Comparison of ENCODE assay signal across 18 cellular contexts in the genomic region with DNA sequence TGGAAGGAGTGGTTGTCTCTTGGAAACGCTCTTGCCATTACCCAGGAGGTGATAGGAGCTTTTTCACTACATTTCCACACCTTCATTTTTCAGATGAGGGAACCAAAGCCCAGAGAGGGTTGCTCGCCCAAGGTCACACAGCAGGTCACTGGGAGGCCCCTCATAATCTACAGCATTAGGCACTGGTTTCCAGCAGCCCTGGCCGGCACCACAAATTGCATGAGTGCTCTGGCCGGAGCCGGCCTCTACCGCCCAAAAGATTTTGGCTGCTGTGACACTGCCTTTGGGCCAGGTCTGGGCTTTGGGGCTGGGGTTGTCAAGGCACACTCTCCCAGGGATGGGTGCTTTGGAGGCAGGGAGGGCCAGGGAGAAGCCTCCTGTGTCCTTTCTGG. TPM values are rescaled to one million over a fixed set of nuclear protein-coding genes. Genes with fewer than 3 reads are reported as not detected.
DNase-seq lines count a peak whose midpoint lies in the region; ATAC-seq and TF ChIP-seq lines count a peak whose summit lies in the region.
"Had no signal": no experiment of that assay in that cellular context is flagged by ENCODE, and none has a peak within 500 bp of the region (broad histone marks: within the 10 kb centered on the region; RNA-seq: fewer than 3 reads in every experiment).

No MANE protein-coding gene starts in this region.

- H3K4me3 ChIP-seq in brain microvascular endothelial cell (ENCODE audit: low read depth, low read length) (no peak overlapping the region), upper lobe of left lung (no peak overlapping the region)
- H3K4me3 ChIP-seq in naive thymus-derived CD4-positive, alpha-beta T cell (ENCODE audit: low read length), result no peak overlapping the region
- H3K4me3 ChIP-seq: cardiac muscle cell, testis had no signal

- H3K27me3 ChIP-seq in brain microvascular endothelial cell (replicated peaks) (no peaks in the 10 kb centered on the region), upper lobe of left lung (no peaks in the 10 kb centered on the region)
- no peaks in the 10 kb centered on the region for H3K27me3 ChIP-seq in naive thymus-derived CD4-positive, alpha-beta T cell (ENCODE audit: control insufficient read depth in 2 of 2, insufficient read depth in 2 of 2, low read length in 2 of 2)
- H3K27me3 ChIP-seq: cardiac muscle cell, testis had no signal

- 79 to 86% methylated on average over 4 to 6 of the region's 6 CpGs for WGBS in upper lobe of left lung, 2 donors

- no peak for TF ChIP-seq POLR2A in upper lobe of left lung (IDR thresholded peaks at IDR 0.05)

- TF ChIP-seq CTCF in activated CD8-positive, alpha-beta T cell treated with anti-CD3 and anti-CD28 coated beads for 36 hours (IDR thresholded peaks at IDR 0.05), result no peak
- TF ChIP-seq CTCF in brain microvascular endothelial cell (IDR thresholded peaks at IDR 0.05; ENCODE audit: low read depth, low read length, missing control alignments), result no peak
- no peak for TF ChIP-seq CTCF in upper lobe of left lung (IDR thresholded peaks at IDR 0.05)

- CTCF ChIA-PET in activated CD8-positive, alpha-beta T cell treated with anti-CD3 and anti-CD28 coated beads, Interleukin-2, amount 10 ng/mL, durations not matched to agents 7 days and 5 days (lab: Charles Lee), result interaction anchor here (1.6 to 4.6 kb wide), 5 partner anchors 16 to 168 kb away, joined by 4 to 103 read pairs (median 9); partner anchors contain the start of gene DHRS3
- CTCF ChIA-PET in activated CD8-positive, alpha-beta T cell treated with anti-CD3 and anti-CD28 coated beads for 36 hours (lab: Charles Lee), result interaction anchor here (1.7 to 2.9 kb wide), 3 partner anchors 15 to 217 kb away, joined by 6 to 34 read pairs (median 6); partner anchors contain the start of gene DHRS3
- CTCF ChIA-PET in naive thymus-derived CD4-positive, alpha-beta T cell (lab: Charles Lee), result interaction anchor here (0.6 to 8.2 kb wide), 2 partner anchors 15 to 280 kb away, joined by 3 to 110 read pairs; partner anchors contain the start of gene DHRS3

- no peaks in the 10 kb centered on the region for H3K9me3 Mint-ChIP-seq in activated CD8-positive, alpha-beta T cell treated with anti-CD3 and anti-CD28 coated beads, Interleukin-2, amount 10 ng/mL, durations not matched to agents 7 days and 5 days (ENCODE audit: insufficient read depth)
- peaks cover 5% of the 10 kb centered on the region for H3K9me3 Mint-ChIP-seq in activated CD8-positive, alpha-beta T cell treated with anti-CD3 and anti-CD28 coated beads for 36 hours
- H3K9me3 Mint-ChIP-seq in naive thymus-derived CD4-positive, alpha-beta T cell, result peaks cover 0 to 8% (median 0%) of the 10 kb centered on the region in 11 donors

- intact Hi-C loops in activated CD8-positive, alpha-beta T cell treated with anti-CD3 and anti-CD28 coated beads for 36 hours (cut with micrococcal nuclease), result no loop called here
- intact Hi-C loops in naive thymus-derived CD4-positive, alpha-beta T cell (cut with micrococcal nuclease), result loop anchor here in 1 of 2 donors (5.0 kb wide), 1 partner anchor 195 kb away; no protein-coding TSS in a partner anchor

- TF ChIP-seq EP300 in upper lobe of left lung (IDR thresholded peaks at IDR 0.05), result no peak

- H3K4me1 Mint-ChIP-seq in activated CD8-positive, alpha-beta T cell treated with anti-CD3 and anti-CD28 coated beads, Interleukin-2, amount 10 ng/mL, durations not matched to agents 7 days and 5 days (ENCODE audit: low read depth), result peaks cover 84% of the 10 kb centered on the region
- H3K4me1 Mint-ChIP-seq in activated CD8-positive, alpha-beta T cell treated with anti-CD3 and anti-CD28 coated beads for 36 hours (ENCODE audit: low read depth), result peaks cover 73% of the 10 kb centered on the region
- H3K4me1 Mint-ChIP-seq in naive thymus-derived CD4-positive, alpha-beta T cell, result peaks cover 22 to 94% (median 82%) of the 10 kb centered on the region in 7 donors

- peaks cover 58% of the 10 kb centered on the region for H3K36me3 Mint-ChIP-seq in activated CD8-positive, alpha-beta T cell treated with anti-CD3 and anti-CD28 coated beads, Interleukin-2, amount 10 ng/mL, durations not matched to agents 7 days and 5 days (ENCODE audit: low read depth)
- peaks cover 67% of the 10 kb centered on the region for H3K36me3 Mint-ChIP-seq in activated CD8-positive, alpha-beta T cell treated with anti-CD3 and anti-CD28 coated beads for 36 hours (ENCODE audit: low read depth)
- H3K36me3 Mint-ChIP-seq in naive thymus-derived CD4-positive, alpha-beta T cell, result peaks cover 4 to 26% (median 20%) of the 10 kb centered on the region in 5 donors

- no peak for DNase-seq in activated CD8-positive, alpha-beta T cell treated with anti-CD3 and anti-CD28 coated beads, Interleukin-2, amount 10 ng/mL, durations not matched to agents 7 days and 5 days
- DNase-seq in activated CD8-positive, alpha-beta T cell treated with anti-CD3 and anti-CD28 coated beads for 36 hours, result no peak
- DNase-seq in brain microvascular endothelial cell, result no peak
- DNase-seq in naive thymus-derived CD4-positive, alpha-beta T cell, result no peak
- no peak for DNase-seq in upper lobe of left lung
- DNase-seq: activated CD8-positive, alpha-beta memory T cell treated with anti-CD3 and anti-CD28 coated beads, Interleukin-2, amount 10 ng/mL, durations not matched to agents 7 days and 5 days; activated naive CD4-positive, alpha-beta T cell; NCI-H1105 treated with DMSO at 0.1 percent for 48 hours; NCI-H2227 treated with DMSO at 0.1 percent for 48 hours; testis; WERI-Rb-1 had no signal

- H3K4me1 ChIP-seq in naive thymus-derived CD4-positive, alpha-beta T cell (ENCODE audit: control insufficient read depth in 2 of 2, insufficient read depth in 2 of 2, low read length in 2 of 2), result peaks cover 27 to 55% of the 10 kb centered on the region in 2 donors
- peaks cover 59 to 76% (median 69%) of the 10 kb centered on the region in 4 donors for H3K4me1 ChIP-seq in upper lobe of left lung
- H3K4me1 ChIP-seq: testis had no signal

- H3K4me3 Mint-ChIP-seq in activated CD8-positive, alpha-beta T cell treated with anti-CD3 and anti-CD28 coated beads, Interleukin-2, amount 10 ng/mL, durations not matched to agents 7 days and 5 days, result no peak overlapping the region
- no peak overlapping the region for H3K4me3 Mint-ChIP-seq in activated CD8-positive, alpha-beta T cell treated with anti-CD3 and anti-CD28 coated beads for 36 hours
- H3K4me3 Mint-ChIP-seq in naive thymus-derived CD4-positive, alpha-beta T cell, result peak overlapping the region in 1 of 10 donors; percentile 42
- H3K4me3 Mint-ChIP-seq: activated CD8-positive, alpha-beta memory T cell treated with anti-CD3 and anti-CD28 coated beads, Interleukin-2, amount 10 ng/mL, durations not matched to agents 7 days and 5 days had no signal

- no peaks in the 10 kb centered on the region for H3K9me3 ChIP-seq in naive thymus-derived CD4-positive, alpha-beta T cell (ENCODE audit: control insufficient read depth in 2 of 3, low read length in 3 of 3)
- no peaks in the 10 kb centered on the region for H3K9me3 ChIP-seq in upper lobe of left lung
- H3K9me3 ChIP-seq: testis had no signal

- peak overlapping the region; percentile 69 for H3K27ac Mint-ChIP-seq in activated CD8-positive, alpha-beta T cell treated with anti-CD3 and anti-CD28 coated beads, Interleukin-2, amount 10 ng/mL, durations not matched to agents 7 days and 5 days
- H3K27ac Mint-ChIP-seq in activated CD8-positive, alpha-beta T cell treated with anti-CD3 and anti-CD28 coated beads for 36 hours, result no peak overlapping the region
- peak overlapping the region in 5 of 9 donors; percentile 28 to 95 (median 88) for H3K27ac Mint-ChIP-seq in naive thymus-derived CD4-positive, alpha-beta T cell
- H3K27ac Mint-ChIP-seq: activated CD8-positive, alpha-beta memory T cell treated with anti-CD3 and anti-CD28 coated beads, Interleukin-2, amount 10 ng/mL, durations not matched to agents 7 days and 5 days had no signal

- H3K27me3 Mint-ChIP-seq in activated CD8-positive, alpha-beta T cell treated with anti-CD3 and anti-CD28 coated beads, Interleukin-2, amount 10 ng/mL, durations not matched to agents 7 days and 5 days (ENCODE audit: low read depth), result no peaks in the 10 kb centered on the region
- no peaks in the 10 kb centered on the region for H3K27me3 Mint-ChIP-seq in activated CD8-positive, alpha-beta T cell treated with anti-CD3 and anti-CD28 coated beads for 36 hours
- peaks cover 0 to 2% (median 0%) of the 10 kb centered on the region in 5 donors for H3K27me3 Mint-ChIP-seq in naive thymus-derived CD4-positive, alpha-beta T cell
- H3K27me3 Mint-ChIP-seq: activated CD8-positive, alpha-beta memory T cell treated with anti-CD3 and anti-CD28 coated beads, Interleukin-2, amount 10 ng/mL, durations not matched to agents 7 days and 5 days had no signal

- in situ Hi-C loops in brain microvascular endothelial cell (cut with HindIII; ENCODE audit: low pct_ligation_motif_present, low sequenced_read_pairs), result no loop called here

- peak overlapping the region; percentile 99 for H3K27ac ChIP-seq in brain microvascular endothelial cell
- no peak overlapping the region for H3K27ac ChIP-seq in naive thymus-derived CD4-positive, alpha-beta T cell (ENCODE audit: low read depth, low read length)
- H3K27ac ChIP-seq in upper lobe of left lung, result peak overlapping the region; percentile 2 to 69 (median 58)
- H3K27ac ChIP-seq: cardiac muscle cell, testis, WERI-Rb-1 had no signal

- ATAC-seq in activated CD8-positive, alpha-beta T cell treated with anti-CD3 and anti-CD28 coated beads, Interleukin-2, amount 10 ng/mL, durations not matched to agents 7 days and 5 days, result no peak
- ATAC-seq in activated CD8-positive, alpha-beta T cell treated with anti-CD3 and anti-CD28 coated beads for 36 hours, result no peak
- ATAC-seq in naive thymus-derived CD4-positive, alpha-beta T cell, result no peak
- ATAC-seq in upper lobe of left lung (ENCODE audit: low FRiP score in 2 of 2) (no peak), GM19395 (IDR thresholded peaks at IDR 0.05; ENCODE audit: unreplicated experiment) (no peak), HG02885 (IDR thresholded peaks at IDR 0.05; ENCODE audit: poor library complexity, unreplicated experiment) (no peak), HG03442 (IDR thresholded peaks at IDR 0.05; ENCODE audit: unreplicated experiment) (no peak)
- ATAC-seq: activated CD8-positive, alpha-beta memory T cell treated with anti-CD3 and anti-CD28 coated beads, Interleukin-2, amount 10 ng/mL, durations not matched to agents 7 days and 5 days had no signal

- POLR2A ChIA-PET in activated CD8-positive, alpha-beta T cell treated with anti-CD3 and anti-CD28 coated beads, Interleukin-2, amount 10 ng/mL, durations not matched to agents 7 days and 5 days (lab: Charles Lee), result interaction anchor here (1.0 to 2.6 kb wide), 2 partner anchors 15 to 127 kb away, joined by 4 to 36 read pairs; partner anchors contain the start of gene DHRS3
- POLR2A ChIA-PET in activated CD8-positive, alpha-beta T cell treated with anti-CD3 and anti-CD28 coated beads for 36 hours (lab: Charles Lee), result interaction anchor here (1.2 to 5.7 kb wide), 3 partner anchors 14 to 164 kb away, joined by 3 to 43 read pairs (median 4); partner anchors contain the start of gene DHRS3
- POLR2A ChIA-PET in naive thymus-derived CD4-positive, alpha-beta T cell (lab: Charles Lee), result interaction anchor here (1.0 to 12.3 kb wide), 3 partner anchors 9 to 19 kb away, joined by 3 to 204 read pairs (median 5); partner anchors contain the start of gene DHRS3

- peaks cover 76% of the 10 kb centered on the region for H3K36me3 ChIP-seq in brain microvascular endothelial cell (replicated peaks)
- H3K36me3 ChIP-seq in naive thymus-derived CD4-positive, alpha-beta T cell (ENCODE audit: control insufficient read depth in 2 of 3, insufficient read depth in 3 of 3, low read length in 3 of 3), result no peaks in the 10 kb centered on the region
- H3K36me3 ChIP-seq in upper lobe of left lung, result peaks cover 0 to 5% (median 0%) of the 10 kb centered on the region in 4 donors
- H3K36me3 ChIP-seq: cardiac muscle cell, WERI-Rb-1 had no signal

RNA-seq across cellular contexts. Expression of gene DHRS3, which starts 15.4 kb away (rescaled TPM):
- total RNA-seq in activated CD8-positive, alpha-beta T cell treated with anti-CD3 and anti-CD28 coated beads, Interleukin-2, amount 10 ng/mL, durations not matched to agents 7 days and 5 days, result 10 to 100 TPM; 86.8 to 89.5 TPM
- 100 to 1,000 TPM; 129 to 135 TPM for total RNA-seq in activated CD8-positive, alpha-beta T cell treated with anti-CD3 and anti-CD28 coated beads for 36 hours
- 100 to 1,000 TPM in 2 of 5 experiments, 10 to 100 TPM in 3; 60.2 to 115 (median 74.7) TPM for total RNA-seq in naive thymus-derived CD4-positive, alpha-beta T cell
- 10 to 100 TPM; 39.9 to 44.9 TPM for polyA plus RNA-seq in naive thymus-derived CD4-positive, alpha-beta T cell
- 100 to 1,000 TPM in 4 of 6 donors, 10 to 100 TPM in 2; 84.9 to 154 (median 119) TPM for total RNA-seq in upper lobe of left lung
- total RNA-seq: OCI-LY7 had no signal

RNA-seq across cellular contexts. Expression of gene AADACL4, which starts 41.3 kb away (rescaled TPM):
- not detected for total RNA-seq in activated CD8-positive, alpha-beta T cell treated with anti-CD3 and anti-CD28 coated beads, Interleukin-2, amount 10 ng/mL, durations not matched to agents 7 days and 5 days
- not detected for total RNA-seq in activated CD8-positive, alpha-beta T cell treated with anti-CD3 and anti-CD28 coated beads for 36 hours
- total RNA-seq in naive thymus-derived CD4-positive, alpha-beta T cell, result not detected
- not detected for polyA plus RNA-seq in naive thymus-derived CD4-positive, alpha-beta T cell
- not detected for total RNA-seq in upper lobe of left lung
- total RNA-seq: activated CD8-positive, alpha-beta memory T cell treated with anti-CD3 and anti-CD28 coated beads, Interleukin-2, amount 10 ng/mL, durations not matched to agents 7 days and 5 days; cardiac muscle cell; OCI-LY7; pulmonary artery endothelial cell; testis had no signal
- polyA plus RNA-seq: cardiac muscle cell, keratinocyte had no signal
